8 cellular contexts compared by ENCODE assay signal in the genomic region with DNA sequence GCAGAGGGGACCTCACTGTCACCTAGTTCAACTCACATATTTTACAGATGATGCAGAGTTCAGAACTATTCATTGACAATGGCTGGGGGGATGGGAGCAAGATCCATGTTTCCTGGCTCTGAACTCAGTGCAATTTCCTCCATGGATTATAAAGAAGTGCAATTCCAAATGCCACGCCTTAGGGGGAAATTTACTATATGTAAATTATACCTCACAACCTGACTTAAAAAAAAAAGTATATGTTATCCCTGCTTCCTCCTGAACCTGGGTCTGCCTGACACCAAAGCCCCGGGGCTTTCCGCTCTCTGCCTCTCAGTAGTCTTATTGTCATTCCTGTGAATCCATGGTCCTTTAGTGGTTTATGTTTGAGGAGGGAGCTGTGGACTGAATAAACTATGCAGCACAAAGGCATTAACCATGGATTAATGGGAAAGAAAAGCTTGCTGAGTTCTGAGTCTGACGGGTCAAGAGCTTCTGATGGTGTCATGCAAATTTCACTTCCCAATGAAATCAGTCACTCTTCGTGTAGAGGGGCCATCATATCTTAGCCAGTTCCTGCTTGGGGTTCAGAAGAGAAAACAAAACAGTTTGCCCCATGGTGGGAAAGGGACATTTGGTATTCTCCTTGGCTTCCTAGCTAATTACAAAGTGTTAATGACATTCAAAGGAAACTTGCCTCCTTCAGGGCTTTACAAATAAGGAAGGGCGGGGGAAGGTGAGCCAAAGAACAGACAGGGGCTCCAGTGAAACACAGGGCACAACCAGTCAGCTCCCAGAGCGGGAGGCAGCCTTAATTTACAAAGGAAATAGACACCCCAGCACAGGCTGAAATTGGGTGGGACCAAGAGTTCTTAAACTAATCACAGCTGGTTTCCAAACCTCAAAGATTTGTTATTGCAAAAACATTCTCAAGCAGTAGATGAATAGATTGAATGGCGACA. TPM values are rescaled to one million over a fixed set of nuclear protein-coding genes. Genes with fewer than 3 reads are reported as not detected.
DNase-seq lines count a peak whose midpoint lies in the region; ATAC-seq and TF ChIP-seq lines count a peak whose summit lies in the region.

No MANE protein-coding gene starts in this region.

- H3K27ac Mint-ChIP-seq in progenitor cell of endocrine pancreas, result peak overlapping the region; percentile 94

- peaks cover 32% of the 10 kb centered on the region for H3K9me3 Mint-ChIP-seq in progenitor cell of endocrine pancreas (ENCODE audit: low read depth)

- H3K4me1 Mint-ChIP-seq in progenitor cell of endocrine pancreas (ENCODE audit: low read depth), result peaks cover 30% of the 10 kb centered on the region

- peaks cover 32% of the 10 kb centered on the region for H3K4me1 ChIP-seq in SJCRH30

- peak overlapping the region; percentile 20 for H3K4me3 ChIP-seq in SJCRH30

- H3K4me3 Mint-ChIP-seq in progenitor cell of endocrine pancreas (ENCODE audit: low read depth), result no peak overlapping the region

- H3K36me3 Mint-ChIP-seq in progenitor cell of endocrine pancreas (ENCODE audit: insufficient read depth), result no peaks in the 10 kb centered on the region

- peak; percentile 48 to 72 for DNase-seq in SJCRH30
- DNase-seq in fibroblast of gingiva (ENCODE audit: low read depth), result peak; percentile 1
- no peak for DNase-seq in progenitor cell of endocrine pancreas (ENCODE audit: low spot score, unreplicated experiment)
- no peak for DNase-seq in ureter (ENCODE audit: low spot score)
- DNase-seq in GM13977 (ENCODE audit: low spot score), result no peak
- no peak for DNase-seq in NCI-H1092 treated with DMSO at 0.1 percent for 48 hours (lab: John Stamatoyannopoulos, UW)

- peak overlapping the region; percentile 77 for H3K27ac ChIP-seq in SJCRH30

- in situ Hi-C loops in GM13977 (cut with MboI; ENCODE audit: low pct_unique_long_range_greater_than_20kb, low sequenced_read_pairs, unreplicated experiment), result no loop called here

- no peaks in the 10 kb centered on the region for H3K9me3 ChIP-seq in SJCRH30 (replicated peaks)

- no peaks in the 10 kb centered on the region for H3K36me3 ChIP-seq in SJCRH30

- no peak for TF ChIP-seq CTCF in progenitor cell of endocrine pancreas (IDR thresholded peaks at IDR 0.05; ENCODE audit: unreplicated experiment)
- no peak for TF ChIP-seq CTCF in GM13977 (IDR thresholded peaks at IDR 0.05; ENCODE audit: extremely low read depth, insufficient read depth, missing control alignments)

- ATAC-seq in GM18502 (IDR thresholded peaks at IDR 0.05; ENCODE audit: poor library complexity, unreplicated experiment) (peak; percentile 53), HG03280 (IDR thresholded peaks at IDR 0.05; ENCODE audit: unreplicated experiment) (no peak)

- H3K27me3 Mint-ChIP-seq in progenitor cell of endocrine pancreas, result no peaks in the 10 kb centered on the region

- H3K27me3 ChIP-seq in SJCRH30, result no peaks in the 10 kb centered on the region

RNA-seq across cellular contexts. Expression of gene FAM9C, which starts 14.3 kb away (rescaled TPM):
- 0.16 and 0.20 TPM in 2 replicates for total RNA-seq in SJCRH30 (2014; rRNA removed; shearing (Covaris generic))
- not detected in 2 replicates for total RNA-seq in progenitor cell of endocrine pancreas
- 0.26 TPM for total RNA-seq in ureter

RNA-seq across cellular contexts. Expression of gene TMSB4X, which starts 55.2 kb away (rescaled TPM):
- 1,274 and 1,377 TPM in 2 replicates for total RNA-seq in SJCRH30 (2014; rRNA removed; shearing (Covaris generic))
- total RNA-seq in progenitor cell of endocrine pancreas (1,699 and 1,780 TPM in 2 replicates), ureter (3,112 TPM)

Comparison
In these comparisons a context has a peak if more than half of its experiments do, and no peak if none do; other contexts are left out.
1. DNase-seq: peak in SJCRH30 (2 of 2) and fibroblast of gingiva (single experiment); none in progenitor cell of endocrine pancreas (single experiment), ureter (single experiment), GM13977 (single experiment) and NCI-H1092 treated with DMSO at 0.1 percent for 48 hours (single experiment).